10 cellular contexts compared by ENCODE assay signal in genomic region chr13:28717170-28717569, GRCh38. TPM values are rescaled to one million over a fixed set of nuclear protein-coding genes. Genes with fewer than 3 reads are reported as not detected.
DNase-seq lines count a peak whose midpoint lies in the region; ATAC-seq, FAIRE-seq and TF ChIP-seq lines count a peak whose summit lies in the region.
"Had no signal": no experiment of that assay in that cellular context is flagged by ENCODE, and none has a peak within 500 bp of the region (broad histone marks: within the 10 kb centered on the region; RNA-seq: fewer than 3 reads in every experiment).

No MANE protein-coding gene starts in this region.

- H3K27me3 ChIP-seq in H9 (ENCODE audit: insufficient read depth, low read length), result no peaks in the 10 kb centered on the region; the same call in 1 of the 2 replicates
- H3K27me3 ChIP-seq in gastrocnemius medialis, result no peaks in the 10 kb centered on the region

- intact Hi-C loops in gastrocnemius medialis (cut with DNase I; ENCODE audit: low total_unique reads), result loop anchor here (10.0 kb wide), 1 partner anchor 878 kb away; the partner anchor contains the start of gene SLC7A1

- H4K8ac ChIP-seq in H9 (replicated peaks; ENCODE audit: insufficient read length, low read depth, low read length), result no peak overlapping the region

- no peak for FAIRE-seq in HTR-8/SVneo (lab: Jason Lieb, UNC)

- no peak overlapping the region for H3K56ac ChIP-seq in H9 (ENCODE audit: insufficient read length, low read depth, low read length)

- H3K4me1 Mint-ChIP-seq in H9 (peaks cover 12 to 14% of the 10 kb centered on the region in 2 experiments), T-helper 17 cell (peaks cover 21% of the 10 kb centered on the region)

- no peaks in the 10 kb centered on the region for H3K9me3 ChIP-seq in H9 (ENCODE audit: control insufficient read depth, low read depth, low read length)
- no peaks in the 10 kb centered on the region for H3K9me3 ChIP-seq in T-helper 17 cell (ENCODE audit: control insufficient read depth, low read length, poor library complexity, severe bottlenecking)
- no peaks in the 10 kb centered on the region for H3K9me3 ChIP-seq in gastrocnemius medialis

- H2AFZ ChIP-seq in H9 (ENCODE audit: low read length), result no peak overlapping the region

- no peak overlapping the region for H2BK12ac ChIP-seq in H9 (ENCODE audit: insufficient read length, low read depth, low read length)

- H3K36me3 Mint-ChIP-seq in H9 (ENCODE audit: insufficient read depth in 1 of 3, low read depth in 3 of 3), result no peaks in the 10 kb centered on the region; a peak in 1 of 7 replicates
- no peaks in the 10 kb centered on the region for H3K36me3 Mint-ChIP-seq in T-helper 17 cell (ENCODE audit: low read depth)

- H3K23ac ChIP-seq in H9 (ENCODE audit: insufficient read length, low read depth, low read length), result no peak overlapping the region

- no peak overlapping the region for H2BK20ac ChIP-seq in H9 (ENCODE audit: low read depth, low read length, poor library complexity, severe bottlenecking)

- H3K27ac ChIP-seq in H9 (ENCODE audit: insufficient read length, low read depth, low read length) (no peak overlapping the region), epithelial cell of prostate (peak overlapping the region; percentile 13), gastrocnemius medialis (peak overlapping the region; percentile 95 to 99 (median 96))

- H3T11ph ChIP-seq in H9 (ENCODE audit: low read length), result no peak overlapping the region

- peaks cover 4% of the 10 kb centered on the region for H3K23me2 ChIP-seq in H9 (ENCODE audit: insufficient read length, low read depth, low read length, poor library complexity, severe bottlenecking)

- DNase-seq in H9 (no peak), T-helper 17 cell (no peak), epithelial cell of prostate (ENCODE audit: low read depth, low spot score) (no peak), gastrocnemius medialis (no peak), HTR-8/SVneo (ENCODE audit: insufficient read length, low spot score) (no peak), AG08395 (ENCODE audit: low spot score) (no peak), germinal center (ENCODE audit: low spot score) (no peak)
- DNase-seq: activated CD4-positive, alpha-beta T cell treated with anti-CD3 and anti-CD28 coated beads for 4 hours; GF-D8 had no signal

- H3K4me3 ChIP-seq in gastrocnemius medialis, result no peak overlapping the region

- in situ Hi-C loops in gastrocnemius medialis (cut with MboI; ENCODE audit: low sequenced_read_pairs in 4 of 4), result loop anchor here in 2 of 4 donors (10.0 to 25.0 kb wide), 3 partner anchors 52 to 580 kb away; partner anchors contain the start of genes PAN3 (in 1 of the 2) and POMP (in 1 of the 2)

- H3K79me2 ChIP-seq in H9 (ENCODE audit: insufficient read depth, low read length), result no peaks in the 10 kb centered on the region

- no peak overlapping the region for H4K91ac ChIP-seq in H9 (ENCODE audit: insufficient read length, low read depth, low read length)

- no peak overlapping the region for H2BK120ac ChIP-seq in H9 (ENCODE audit: low read depth, low read length, poor library complexity, severe bottlenecking)

- peak overlapping the region; percentile 7 to 19; a peak in 2 of 5 replicates for H3K4me3 Mint-ChIP-seq in H9
- H3K4me3 Mint-ChIP-seq in T-helper 17 cell, result peak overlapping the region; percentile 66

- TF ChIP-seq POLR2A in gastrocnemius medialis (IDR thresholded peaks at IDR 0.05), result no peak

- H3K4me1 ChIP-seq in H9 (ENCODE audit: insufficient read depth, low read length) (no peaks in the 10 kb centered on the region), gastrocnemius medialis (peaks cover 25 to 29% of the 10 kb centered on the region in 2 donors)

- H3K27ac Mint-ChIP-seq in H9 (no peak overlapping the region), T-helper 17 cell (peak overlapping the region; percentile 92)

- no peaks in the 10 kb centered on the region; a peak in 1 of 5 replicates for H3K9me3 Mint-ChIP-seq in H9

- no peak overlapping the region for H4K5ac ChIP-seq in H9 (ENCODE audit: insufficient read length, low read depth, low read length)

- H2AK5ac ChIP-seq in H9 (ENCODE audit: insufficient read length, low read length), result no peak overlapping the region

- H3K18ac ChIP-seq in H9 (ENCODE audit: insufficient read length, low read depth, low read length), result no peak overlapping the region

- H3K27me3 Mint-ChIP-seq in H9 (ENCODE audit: low read depth), result peaks cover 34% of the 10 kb centered on the region
- no peaks in the 10 kb centered on the region for H3K27me3 Mint-ChIP-seq in T-helper 17 cell

- H3K36me3 ChIP-seq in gastrocnemius medialis, result no peaks in the 10 kb centered on the region

- H3K9ac ChIP-seq in H9 (ENCODE audit: extremely low read depth, insufficient read length, low read length), result no peak overlapping the region

- no peak for ATAC-seq in T-helper 17 cell
- ATAC-seq in gastrocnemius medialis, result no peak
- no peak for ATAC-seq in GM19324 (IDR thresholded peaks at IDR 0.05; ENCODE audit: low FRiP score, unreplicated experiment)

- no peaks in the 10 kb centered on the region for H4K20me1 ChIP-seq in H9 (ENCODE audit: control insufficient read depth, insufficient read depth, insufficient read length)

- no peak overlapping the region for H2BK5ac ChIP-seq in H9 (ENCODE audit: insufficient read length, low read length)

- TF ChIP-seq CTCF in H9 (conservative IDR thresholded peaks at IDR 0.05) (no peak), gastrocnemius medialis (IDR thresholded peaks at IDR 0.05 in 4 of 5, conservative IDR thresholded peaks at IDR 0.05 in 1 of 5) (no peak)

- no peak overlapping the region for H3K4ac ChIP-seq in H9 (ENCODE audit: low read depth, low read length)

- no peak overlapping the region for H2BK15ac ChIP-seq in H9 (ENCODE audit: low read depth, low read length)

- H3K14ac ChIP-seq in H9 (ENCODE audit: insufficient read depth, low read length), result no peak overlapping the region

- no CpG with 5 or more reads among the region's 3 CpGs for WGBS in H9 (ENCODE audit: extremely low coverage, insufficient read length, low lambda C conversion rate)

- no peak overlapping the region for H3K4me2 ChIP-seq in H9 (ENCODE audit: insufficient read depth, insufficient read length, low read length)

- H3K79me1 ChIP-seq in H9 (ENCODE audit: insufficient read depth, low read depth, low read length, poor library complexity, severe bottlenecking), result no peaks in the 10 kb centered on the region

RNA-seq across cellular contexts. Expression of gene SLC46A3, which starts 1.6 kb away (rescaled TPM):
- total RNA-seq in H9 (2021) (0.22 and 0.26 TPM in 2 replicates), T-helper 17 cell (10 to 100 TPM; 10.8 to 11.7 TPM), gastrocnemius medialis (10 to 100 TPM in 2 of 4 donors, 1 to 10 TPM in 2; 6.9 to 18.0 (median 9.8) TPM)

RNA-seq across cellular contexts. Expression of gene POMP, which starts 58.2 kb away (rescaled TPM):
- total RNA-seq in H9 (2021) (102 and 103 TPM in 2 replicates), T-helper 17 cell (10 to 100 TPM; 22.9 to 29.4 TPM), gastrocnemius medialis (100 to 1,000 TPM; 162 to 188 (median 176) TPM)
